6 cellular contexts compared by ENCODE assay signal in genomic region chr12:48998497-48999353, GRCh38. TPM values are rescaled to one million over a fixed set of nuclear protein-coding genes. Genes with fewer than 3 reads are reported as not detected.
DNase-seq lines count a peak whose midpoint lies in the region; ATAC-seq, FAIRE-seq and TF ChIP-seq lines count a peak whose summit lies in the region.

No MANE protein-coding gene starts in this region.

- H3K4me3 ChIP-seq in GM06990 (replicated peaks; ENCODE audit: low read depth, low read length) (peak overlapping the region; percentile 61), HUES64 (ENCODE audit: low read length) (peak overlapping the region; percentile 54), pancreas (peak overlapping the region; percentile 6 to 54 (median 30))

- H3K27ac ChIP-seq in HUES64 (ENCODE audit: low read depth, low read length), result no peak overlapping the region
- H3K27ac ChIP-seq in pancreas, result no peak overlapping the region

- H3K36me3 ChIP-seq in GM06990 (ENCODE audit: control insufficient read depth, insufficient read depth, low read length) (peaks cover 14% of the 10 kb centered on the region), HUES64 (ENCODE audit: insufficient read depth, low read length) (peaks cover 9% of the 10 kb centered on the region), pancreas (peaks cover 0 to 14% (median 4%) of the 10 kb centered on the region in 3 donors)

- peak overlapping the region; percentile 58 for H3K4me3 Mint-ChIP-seq in chondrocyte (ENCODE audit: unreplicated experiment)

- no peak overlapping the region for H3K9ac ChIP-seq in HUES64 (ENCODE audit: low read depth, low read length)

- DNase-seq in GM06990 (ENCODE audit: extremely low read depth, insufficient read length) (no peak), chondrocyte (ENCODE audit: low spot score) (no peak), pancreas (peak in 2 of 6 donors; percentile 42 to 72), glomerular visceral epithelial cell (ENCODE audit: extremely low spot score) (no peak), NCI-H128 (lab: John Stamatoyannopoulos, UW; ENCODE audit: unreplicated experiment) (no peak)

- H3K4me1 Mint-ChIP-seq in chondrocyte (ENCODE audit: low read depth), result peaks cover 29% of the 10 kb centered on the region

- 1% methylated on average over 35 of the region's 48 CpGs for WGBS in HUES64
- WGBS in pancreas, 2 donors, result 2% methylated on average over 40 to 48 of the region's 48 CpGs

- FAIRE-seq in pancreas (lab: Jason Lieb, UNC), result no peak

- H3K27me3 ChIP-seq in GM06990 (replicated peaks; ENCODE audit: control insufficient read depth, insufficient read depth, low read length), result peaks cover 1% of the 10 kb centered on the region
- peaks cover 77% of the 10 kb centered on the region for H3K27me3 ChIP-seq in HUES64 (ENCODE audit: insufficient read depth, low read length)
- no peaks in the 10 kb centered on the region for H3K27me3 ChIP-seq in pancreas

- H3K9me3 Mint-ChIP-seq in chondrocyte (ENCODE audit: low read depth), result no peaks in the 10 kb centered on the region

- H3K27ac Mint-ChIP-seq in chondrocyte (ENCODE audit: unreplicated experiment), result no peak overlapping the region

- TF ChIP-seq CTCF in GM06990 (IDR thresholded peaks at IDR 0.05; ENCODE audit: insufficient read depth, low read length, poor library complexity, severe bottlenecking) (no peak), chondrocyte (IDR thresholded peaks at IDR 0.05) (no peak), pancreas (IDR thresholded peaks at IDR 0.05) (no peak)

- intact Hi-C loops in pancreas (cut with DNase I), result no loop called here

- H3K36me3 Mint-ChIP-seq in chondrocyte (ENCODE audit: low read depth), result peaks cover 18% of the 10 kb centered on the region

- H3K9me3 ChIP-seq in HUES64 (ENCODE audit: insufficient read depth, low read depth, low read length), result no peaks in the 10 kb centered on the region
- H3K9me3 ChIP-seq in pancreas, result no peaks in the 10 kb centered on the region

- peaks cover 2% of the 10 kb centered on the region for H3K27me3 Mint-ChIP-seq in chondrocyte (ENCODE audit: low read depth)

- peak; percentile 3 to 6 (median 4) for ATAC-seq in pancreas

- H3K4me1 ChIP-seq in HUES64 (ENCODE audit: insufficient read depth, low read length) (peaks cover 9% of the 10 kb centered on the region), pancreas (peaks cover 8 to 12% (median 9%) of the 10 kb centered on the region in 3 donors)

RNA-seq across cellular contexts. Expression of gene DDN, which starts 0.5 kb away (rescaled TPM):
- polyA plus RNA-seq in HUES64 (2013, experiment 1 of 2), result 0.05 TPM
- polyA plus RNA-seq in HUES64 (2013, experiment 2 of 2), result not detected
- 0.10 to 0.74 TPM (median 0.72 TPM) in 3 replicates for total RNA-seq in chondrocyte
- total RNA-seq in pancreas, result under 1 TPM in 3 of 6 donors, not detected in 3; 0.03 to 0.09 (median 0.06) TPM
- polyA plus RNA-seq in pancreas, result under 1 TPM; 0.04 to 0.12 TPM

RNA-seq across cellular contexts. Expression of gene PRKAG1, which starts 19.9 kb away (rescaled TPM):
- 35.3 TPM for polyA plus RNA-seq in HUES64 (2013, experiment 1 of 2)
- 37.8 TPM for polyA plus RNA-seq in HUES64 (2013, experiment 2 of 2)
- 61.5 to 77.1 TPM (median 61.7 TPM) in 3 replicates for total RNA-seq in chondrocyte
- total RNA-seq in pancreas, result 10 to 100 TPM; 18.2 to 29.8 (median 24.1) TPM
- polyA plus RNA-seq in pancreas, result 10 to 100 TPM; 27.7 to 33.4 TPM

RNA-seq across cellular contexts. Expression of gene WNT1, which starts 20.6 kb away (rescaled TPM):
- 0.60 TPM for polyA plus RNA-seq in HUES64 (2013, experiment 1 of 2)
- 0.76 TPM for polyA plus RNA-seq in HUES64 (2013, experiment 2 of 2)
- total RNA-seq in chondrocyte (not detected in 3 replicates), pancreas (not detected)
- polyA plus RNA-seq in pancreas, result not detected

RNA-seq across cellular contexts. Expression of gene WNT10B, which starts 27.2 kb away (rescaled TPM):
- polyA plus RNA-seq in HUES64 (2013, experiment 1 of 2), result 0.75 TPM
- 0.63 TPM for polyA plus RNA-seq in HUES64 (2013, experiment 2 of 2)
- total RNA-seq in chondrocyte (0.25 to 0.39 TPM in 2 of 3 replicates, not detected in the other), pancreas (under 1 TPM in 5 of 6 donors, not detected in 1; 0.08 to 0.31 (median 0.12) TPM)
- under 1 TPM; 0.34 to 0.59 TPM for polyA plus RNA-seq in pancreas

RNA-seq across cellular contexts. Expression of gene ARF3, which starts 41.4 kb away (rescaled TPM):
- polyA plus RNA-seq in HUES64 (2013, experiment 1 of 2), result 130 TPM
- 138 TPM for polyA plus RNA-seq in HUES64 (2013, experiment 2 of 2)
- total RNA-seq in chondrocyte (116 to 128 TPM (median 126 TPM) in 3 replicates), pancreas (10 to 100 TPM; 45.1 to 96.0 (median 61.7) TPM)
- polyA plus RNA-seq in pancreas, result 10 to 100 TPM; 29.5 to 42.1 TPM
